24 cellular contexts compared by ENCODE assay signal in genomic region chr6:21883929-21884328, GRCh38.
DNase-seq lines count a peak whose midpoint lies in the region; ATAC-seq, FAIRE-seq and TF ChIP-seq lines count a peak whose summit lies in the region.
"Had no signal": no experiment of that assay in that cellular context is flagged by ENCODE, and none has a peak within 500 bp of the region (broad histone marks: within the 10 kb centered on the region; RNA-seq: fewer than 3 reads in every experiment).

No MANE protein-coding gene starts in this region.

- no peaks in the 10 kb centered on the region for H3K36me3 ChIP-seq in Caco-2 (ENCODE audit: control insufficient read depth, insufficient read depth, low read length)
- no peaks in the 10 kb centered on the region for H3K36me3 ChIP-seq in naive thymus-derived CD4-positive, alpha-beta T cell (ENCODE audit: control insufficient read depth in 2 of 3, insufficient read depth in 3 of 3, low read length in 3 of 3)
- H3K36me3 ChIP-seq: HAP-1, left ventricle myocardium inferior, neutrophil, SJSA1, tibial artery had no signal

- DNase-seq in A549 (ENCODE audit: low read depth in 1 of 2, low spot score in 1 of 2) (no peak), Caco-2 (no peak), NCI-H69 (lab: John Stamatoyannopoulos, UW) (peak; percentile 27), NCI-H82 (lab: John Stamatoyannopoulos, UW) (no peak), iPS-NIHi7 (ENCODE audit: extremely low spot score) (no peak)
- DNase-seq in naive thymus-derived CD4-positive, alpha-beta T cell: no peak
- no peak for DNase-seq in activated CD8-positive, alpha-beta memory T cell treated with anti-CD3 and anti-CD28 coated beads, Interleukin-2, amount 10 ng/mL, durations not matched to agents 7 days and 5 days
- DNase-seq: activated CD4-positive, CD25-positive, alpha-beta regulatory T cell; CD4-positive, alpha-beta memory T cell; left ventricle myocardium inferior; NCI-H1930; stimulated activated CD4-positive, alpha-beta T cell treated with anti-CD3 and anti-CD28 coated beads, Interleukin-2, amount 100 ng/mL, for 48 hours; stimulated activated naive CD4-positive, alpha-beta T cell treated with Interleukin-2 at 50 U/mL for 16 hours; T1000; tibial artery had no signal

- peak overlapping the region; percentile 93 to 99 for H3K27ac ChIP-seq in A549
- no peak overlapping the region for H3K27ac ChIP-seq in naive thymus-derived CD4-positive, alpha-beta T cell (ENCODE audit: low read depth, low read length)
- H3K27ac ChIP-seq: left ventricle myocardium inferior, neutrophil, SJSA1 had no signal

- TF ChIP-seq CTCF in A549 (IDR thresholded peaks at IDR 0.05): no peak
- TF ChIP-seq CTCF in Caco-2 (IDR thresholded peaks at IDR 0.05; ENCODE audit: insufficient read depth in 1 of 2, low read depth in 1 of 2, low read length in 1 of 2, severe bottlenecking in 1 of 2, unreplicated experiment in 1 of 2): no peak

- H3K4me2 ChIP-seq in A549: no peak overlapping the region

- H3K27me3 Mint-ChIP-seq in Caco-2 (ENCODE audit: insufficient read depth, unreplicated experiment): no peaks in the 10 kb centered on the region
- H3K27me3 Mint-ChIP-seq in naive thymus-derived CD4-positive, alpha-beta T cell: no peaks in the 10 kb centered on the region
- H3K27me3 Mint-ChIP-seq in activated CD8-positive, alpha-beta memory T cell treated with anti-CD3 and anti-CD28 coated beads, Interleukin-2, amount 10 ng/mL, durations not matched to agents 7 days and 5 days: no peaks in the 10 kb centered on the region
- H3K27me3 Mint-ChIP-seq: CD4-positive, alpha-beta memory T cell; IgD-negative memory B cell had no signal

- FAIRE-seq in A549 (lab: Jason Lieb, UNC): no peak
- FAIRE-seq: astrocyte had no signal

- no peaks in the 10 kb centered on the region for H3K36me3 Mint-ChIP-seq in Caco-2 (ENCODE audit: insufficient read depth, unreplicated experiment)
- H3K36me3 Mint-ChIP-seq in naive thymus-derived CD4-positive, alpha-beta T cell: peaks cover 0 to 33% (median 0%) of the 10 kb centered on the region in 5 donors
- no peaks in the 10 kb centered on the region for H3K36me3 Mint-ChIP-seq in activated CD8-positive, alpha-beta memory T cell treated with anti-CD3 and anti-CD28 coated beads, Interleukin-2, amount 10 ng/mL, durations not matched to agents 7 days and 5 days
- H3K36me3 Mint-ChIP-seq: activated naive CD4-positive, alpha-beta T cell treated with anti-CD3 and anti-CD28 coated beads, Interleukin-2, amount 50 U/mL, for 72 hours; CD4-positive, alpha-beta memory T cell; IgD-negative memory B cell had no signal

- H3K4me3 Mint-ChIP-seq in Caco-2 (ENCODE audit: unreplicated experiment): no peak overlapping the region
- H3K4me3 Mint-ChIP-seq in naive thymus-derived CD4-positive, alpha-beta T cell: peak overlapping the region in 6 of 10 donors; percentile 1 to 56 (median 28)
- no peak overlapping the region for H3K4me3 Mint-ChIP-seq in activated CD8-positive, alpha-beta memory T cell treated with anti-CD3 and anti-CD28 coated beads, Interleukin-2, amount 10 ng/mL, durations not matched to agents 7 days and 5 days
- H3K4me3 Mint-ChIP-seq: activated T-helper 1 cell treated with anti-CD3 and anti-CD28 coated beads, Interleukin-12 subunit alpha, Interleukin-12 subunit beta, Interleukin-2, Interleukin-4 antibody, amounts not matched to agents 30 ng/mL and 10 ng/mL and 1 ng/mL, durations not matched to agents 14 hours and 24 hours and 36 hours; CD4-positive, alpha-beta memory T cell; IgD-negative memory B cell had no signal

- H3K9me3 ChIP-seq in A549: peaks cover 23% of the 10 kb centered on the region
- no peaks in the 10 kb centered on the region for H3K9me3 ChIP-seq in Caco-2
- H3K9me3 ChIP-seq in naive thymus-derived CD4-positive, alpha-beta T cell (ENCODE audit: control insufficient read depth in 2 of 3, low read length in 3 of 3): no peaks in the 10 kb centered on the region
- H3K9me3 ChIP-seq: neutrophil, SJSA1, tibial artery had no signal

- no TSS peak for BruUV-seq in Caco-2 (replicated peaks; lab: Mats Ljungman, UMichigan)

- CTCF ChIA-PET in A549 (lab: Yijun Ruan, JAX) (no interaction called here), Caco-2 (lab: Charles Lee) (no interaction called here)
- CTCF ChIA-PET in naive thymus-derived CD4-positive, alpha-beta T cell (lab: Charles Lee): no interaction called here
- CTCF ChIA-PET in activated CD8-positive, alpha-beta memory T cell treated with anti-CD3 and anti-CD28 coated beads, Interleukin-2, amount 10 ng/mL, durations not matched to agents 7 days and 5 days (lab: Charles Lee): no interaction called here

- H3K4me1 ChIP-seq in A549: peaks cover 44% of the 10 kb centered on the region
- H3K4me1 ChIP-seq in Caco-2: peaks cover 16% of the 10 kb centered on the region
- H3K4me1 ChIP-seq in naive thymus-derived CD4-positive, alpha-beta T cell (ENCODE audit: control insufficient read depth in 2 of 2, insufficient read depth in 2 of 2, low read length in 2 of 2): no peaks in the 10 kb centered on the region
- H3K4me1 ChIP-seq: HAP-1 had no signal

- 88% methylated on average over 4 of the region's 4 CpGs for WGBS in A549 (ENCODE audit: missing lambda C conversion rate)

- no peak for TF ChIP-seq RAD21 in A549 (conservative IDR thresholded peaks at IDR 0.05 in 1 of 2, IDR thresholded peaks at IDR 0.05 in 1 of 2)

- H3K4me3 ChIP-seq in A549 (no peak overlapping the region), Caco-2 (ENCODE audit: low read depth, low read length) (no peak overlapping the region)
- no peak overlapping the region for H3K4me3 ChIP-seq in naive thymus-derived CD4-positive, alpha-beta T cell (ENCODE audit: low read length)
- H3K4me3 ChIP-seq: HAP-1, left ventricle myocardium inferior, SJSA1, tibial artery had no signal

- H3K4me1 Mint-ChIP-seq in Caco-2 (ENCODE audit: low read depth, unreplicated experiment): peaks cover 8% of the 10 kb centered on the region
- peaks cover 0 to 15% (median 9%) of the 10 kb centered on the region in 7 donors for H3K4me1 Mint-ChIP-seq in naive thymus-derived CD4-positive, alpha-beta T cell
- H3K4me1 Mint-ChIP-seq in activated CD8-positive, alpha-beta memory T cell treated with anti-CD3 and anti-CD28 coated beads, Interleukin-2, amount 10 ng/mL, durations not matched to agents 7 days and 5 days: peaks cover 3% of the 10 kb centered on the region
- H3K4me1 Mint-ChIP-seq: CD4-positive, alpha-beta memory T cell; IgD-negative memory B cell had no signal

- H3K27me3 ChIP-seq in Caco-2 (replicated peaks; ENCODE audit: control insufficient read depth, insufficient read depth, low read length): no peaks in the 10 kb centered on the region
- H3K27me3 ChIP-seq in naive thymus-derived CD4-positive, alpha-beta T cell (ENCODE audit: control insufficient read depth in 2 of 2, insufficient read depth in 2 of 2, low read length in 2 of 2): no peaks in the 10 kb centered on the region
- H3K27me3 ChIP-seq: neutrophil, SJSA1, tibial artery had no signal

- POLR2A ChIA-PET in A549 (lab: Yijun Ruan, JAX): no interaction called here
- POLR2A ChIA-PET in Caco-2 (lab: Charles Lee): no interaction called here
- POLR2A ChIA-PET in naive thymus-derived CD4-positive, alpha-beta T cell (lab: Charles Lee): no interaction called here

- intact Hi-C loops in Caco-2 (cut with micrococcal nuclease; ENCODE audit: unreplicated experiment): no loop called here
- intact Hi-C loops in naive thymus-derived CD4-positive, alpha-beta T cell (cut with micrococcal nuclease): no loop called here

- TF ChIP-seq EP300 in A549 (IDR thresholded peaks at IDR 0.05): no peak

- peaks cover 24% of the 10 kb centered on the region for H3K9me3 Mint-ChIP-seq in Caco-2 (ENCODE audit: unreplicated experiment)
- H3K9me3 Mint-ChIP-seq in naive thymus-derived CD4-positive, alpha-beta T cell: peaks cover 0 to 26% (median 2%) of the 10 kb centered on the region in 11 donors
- peaks cover 4% of the 10 kb centered on the region for H3K9me3 Mint-ChIP-seq in activated CD8-positive, alpha-beta memory T cell treated with anti-CD3 and anti-CD28 coated beads, Interleukin-2, amount 10 ng/mL, durations not matched to agents 7 days and 5 days (ENCODE audit: low read depth)

- TF ChIP-seq POLR2A in A549 (IDR thresholded peaks at IDR 0.05; ENCODE audit: low read length): no peak

- ATAC-seq in A549 (no peak), HG02885 (IDR thresholded peaks at IDR 0.05; ENCODE audit: poor library complexity, unreplicated experiment) (no peak)
- ATAC-seq in naive thymus-derived CD4-positive, alpha-beta T cell: no peak
- no peak for ATAC-seq in activated CD8-positive, alpha-beta memory T cell treated with anti-CD3 and anti-CD28 coated beads, Interleukin-2, amount 10 ng/mL, durations not matched to agents 7 days and 5 days
- ATAC-seq: activated naive CD4-positive, alpha-beta T cell treated with anti-CD3 and anti-CD28 coated beads, Interleukin-2, amount 50 U/mL, for 72 hours; Panc1 had no signal

- peak overlapping the region; percentile 51 for H3K27ac Mint-ChIP-seq in Caco-2 (ENCODE audit: unreplicated experiment)
- peak overlapping the region in 7 of 9 donors; percentile 34 to 92 (median 74) for H3K27ac Mint-ChIP-seq in naive thymus-derived CD4-positive, alpha-beta T cell
- no peak overlapping the region for H3K27ac Mint-ChIP-seq in activated CD8-positive, alpha-beta memory T cell treated with anti-CD3 and anti-CD28 coated beads, Interleukin-2, amount 10 ng/mL, durations not matched to agents 7 days and 5 days
- H3K27ac Mint-ChIP-seq: activated T-helper 1 cell treated with anti-CD3 and anti-CD28 coated beads, Interleukin-12 subunit alpha, Interleukin-12 subunit beta, Interleukin-2, Interleukin-4 antibody, amounts not matched to agents 30 ng/mL and 10 ng/mL and 1 ng/mL, durations not matched to agents 14 hours and 24 hours and 36 hours; IgD-negative memory B cell had no signal

TF ChIP-seq in A549, 52 proteins besides CTCF, POLR2A, EP300 and RAD21 (continues in another document):
- TF ChIP-seq NPAS2 (CRISPR knock-in tag; IDR thresholded peaks at IDR 0.05; ENCODE audit: borderline replicate concordance) (no peak), CBX2 (IDR thresholded peaks at IDR 0.05; ENCODE audit: borderline replicate concordance, low read depth) (no peak), E2F6 (IDR thresholded peaks at IDR 0.05; ENCODE audit: borderline replicate concordance, low read depth) (no peak)
- TF ChIP-seq, protein P1, sequence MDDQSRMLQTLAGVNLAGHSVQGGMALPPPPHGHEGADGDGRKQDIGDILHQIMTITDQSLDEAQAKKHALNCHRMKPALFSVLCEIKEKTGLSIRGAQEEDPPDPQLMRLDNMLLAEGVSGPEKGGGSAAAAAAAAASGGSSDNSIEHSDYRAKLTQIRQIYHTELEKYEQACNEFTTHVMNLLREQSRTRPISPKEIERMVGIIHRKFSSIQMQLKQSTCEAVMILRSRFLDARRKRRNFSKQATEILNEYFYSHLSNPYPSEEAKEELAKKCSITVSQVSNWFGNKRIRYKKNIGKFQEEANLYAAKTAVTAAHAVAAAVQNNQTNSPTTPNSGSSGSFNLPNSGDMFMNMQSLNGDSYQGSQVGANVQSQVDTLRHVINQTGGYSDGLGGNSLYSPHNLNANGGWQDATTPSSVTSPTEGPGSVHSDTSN (IDR thresholded peaks at IDR 0.05): no peak

Comparison
In these comparisons a context has a peak if more than half of its experiments do, and no peak if none do; other contexts are left out.
1. H3K4me3 Mint-ChIP-seq: peak in naive thymus-derived CD4-positive, alpha-beta T cell (6 of 10); none in Caco-2 (single experiment) and activated CD8-positive, alpha-beta memory T cell treated with anti-CD3 and anti-CD28 coated beads, Interleukin-2, amount 10 ng/mL, durations not matched to agents 7 days and 5 days (single experiment).